5 cellular contexts compared by ENCODE assay signal in the genomic region with DNA sequence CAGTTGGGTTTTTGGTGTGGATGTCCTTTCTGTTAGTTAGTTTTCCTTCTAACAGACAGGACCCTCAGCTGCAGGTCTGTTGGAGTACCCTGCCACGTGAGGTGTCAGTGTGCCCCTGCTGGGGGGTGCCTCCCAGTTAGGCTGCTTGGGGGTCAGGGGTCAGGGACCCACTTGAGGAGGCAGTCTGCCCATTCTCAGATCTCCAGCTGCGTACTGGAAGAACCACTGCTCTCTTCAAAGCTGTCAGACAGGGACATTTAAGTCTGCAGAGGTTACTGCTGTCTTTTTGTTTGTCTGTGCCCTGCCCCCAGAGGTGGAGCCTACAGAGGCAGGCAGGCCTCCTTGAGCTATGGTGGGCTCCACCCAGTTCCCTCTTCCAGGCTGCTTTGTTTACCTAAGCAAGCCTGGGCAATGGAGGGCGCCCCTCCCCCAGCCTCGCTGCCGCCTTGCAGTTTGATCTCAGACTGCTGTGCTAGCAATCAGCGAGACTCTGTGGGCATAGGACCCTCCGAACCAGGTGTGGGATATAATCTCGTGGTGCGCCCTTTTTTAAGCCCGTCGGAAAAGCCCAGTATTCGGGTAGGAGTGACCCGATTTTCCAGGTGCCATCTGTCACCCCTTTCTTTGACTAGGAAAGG. TPM values are rescaled to one million over a fixed set of nuclear protein-coding genes. Genes with fewer than 3 reads are reported as not detected.
"Had no signal": no experiment of that assay in that cellular context is flagged by ENCODE, and none has a peak within 500 bp of the region (broad histone marks: within the 10 kb centered on the region; RNA-seq: fewer than 3 reads in every experiment).

No MANE protein-coding gene starts in this region.

RNA-seq across cellular contexts. Expression of gene PSG9, which starts 22.0 kb away (rescaled TPM):
- total RNA-seq: NCI-H460, OCI-LY7, PC-9, Right ventricle myocardium superior had no signal

RNA-seq across cellular contexts. Expression of gene PSG4, which starts 41.9 kb away (rescaled TPM):
- total RNA-seq: NCI-H460, OCI-LY7, Right ventricle myocardium superior, SJSA1 had no signal
